Comparison of ENCODE assay signal across 1 cellular context in the genomic region with DNA sequence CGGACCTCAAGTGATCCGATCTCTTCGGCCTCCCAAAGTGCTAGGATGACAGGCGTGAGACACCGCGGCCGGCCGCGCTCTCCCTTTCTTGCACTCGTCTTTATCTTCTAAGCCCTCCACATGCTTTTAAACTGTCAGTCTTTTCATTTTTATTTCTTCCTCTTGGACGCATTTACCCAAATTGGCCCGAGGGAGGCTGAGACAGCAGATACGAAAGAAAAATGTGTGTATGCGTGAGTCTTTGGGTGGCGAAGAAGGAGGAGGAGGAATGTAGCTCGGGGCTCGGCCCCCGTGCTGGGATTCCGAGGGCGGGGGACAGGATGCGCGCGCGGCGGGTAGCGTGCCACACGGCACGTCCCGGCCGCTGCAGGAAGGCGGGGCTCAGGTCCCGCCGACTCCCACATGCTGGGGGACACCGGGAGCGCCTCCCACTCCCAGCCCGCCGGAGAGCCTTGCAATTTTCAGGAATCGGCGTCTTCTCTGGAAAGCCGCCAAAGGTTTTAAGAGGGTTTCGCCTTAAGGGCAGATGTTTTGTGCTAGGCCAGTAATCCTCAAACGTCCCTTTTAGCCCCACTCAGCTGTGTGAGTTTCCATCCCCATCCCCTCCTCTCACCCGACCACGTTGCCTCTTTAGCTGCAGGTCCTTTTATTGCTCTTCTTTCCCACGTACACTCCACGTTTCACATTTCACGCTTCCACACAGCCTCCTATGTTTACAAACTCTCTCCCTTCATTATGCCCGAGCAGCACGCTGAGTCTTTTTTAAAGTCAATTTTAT.
TF ChIP-seq lines count a peak whose summit lies in the region.

No MANE protein-coding gene starts in this region.

TF ChIP-seq in K562, 482 proteins besides CTCF, POLR2A, EP300 and RAD21 (continued from another document and continues in another):
- TF ChIP-seq, protein P1, sequence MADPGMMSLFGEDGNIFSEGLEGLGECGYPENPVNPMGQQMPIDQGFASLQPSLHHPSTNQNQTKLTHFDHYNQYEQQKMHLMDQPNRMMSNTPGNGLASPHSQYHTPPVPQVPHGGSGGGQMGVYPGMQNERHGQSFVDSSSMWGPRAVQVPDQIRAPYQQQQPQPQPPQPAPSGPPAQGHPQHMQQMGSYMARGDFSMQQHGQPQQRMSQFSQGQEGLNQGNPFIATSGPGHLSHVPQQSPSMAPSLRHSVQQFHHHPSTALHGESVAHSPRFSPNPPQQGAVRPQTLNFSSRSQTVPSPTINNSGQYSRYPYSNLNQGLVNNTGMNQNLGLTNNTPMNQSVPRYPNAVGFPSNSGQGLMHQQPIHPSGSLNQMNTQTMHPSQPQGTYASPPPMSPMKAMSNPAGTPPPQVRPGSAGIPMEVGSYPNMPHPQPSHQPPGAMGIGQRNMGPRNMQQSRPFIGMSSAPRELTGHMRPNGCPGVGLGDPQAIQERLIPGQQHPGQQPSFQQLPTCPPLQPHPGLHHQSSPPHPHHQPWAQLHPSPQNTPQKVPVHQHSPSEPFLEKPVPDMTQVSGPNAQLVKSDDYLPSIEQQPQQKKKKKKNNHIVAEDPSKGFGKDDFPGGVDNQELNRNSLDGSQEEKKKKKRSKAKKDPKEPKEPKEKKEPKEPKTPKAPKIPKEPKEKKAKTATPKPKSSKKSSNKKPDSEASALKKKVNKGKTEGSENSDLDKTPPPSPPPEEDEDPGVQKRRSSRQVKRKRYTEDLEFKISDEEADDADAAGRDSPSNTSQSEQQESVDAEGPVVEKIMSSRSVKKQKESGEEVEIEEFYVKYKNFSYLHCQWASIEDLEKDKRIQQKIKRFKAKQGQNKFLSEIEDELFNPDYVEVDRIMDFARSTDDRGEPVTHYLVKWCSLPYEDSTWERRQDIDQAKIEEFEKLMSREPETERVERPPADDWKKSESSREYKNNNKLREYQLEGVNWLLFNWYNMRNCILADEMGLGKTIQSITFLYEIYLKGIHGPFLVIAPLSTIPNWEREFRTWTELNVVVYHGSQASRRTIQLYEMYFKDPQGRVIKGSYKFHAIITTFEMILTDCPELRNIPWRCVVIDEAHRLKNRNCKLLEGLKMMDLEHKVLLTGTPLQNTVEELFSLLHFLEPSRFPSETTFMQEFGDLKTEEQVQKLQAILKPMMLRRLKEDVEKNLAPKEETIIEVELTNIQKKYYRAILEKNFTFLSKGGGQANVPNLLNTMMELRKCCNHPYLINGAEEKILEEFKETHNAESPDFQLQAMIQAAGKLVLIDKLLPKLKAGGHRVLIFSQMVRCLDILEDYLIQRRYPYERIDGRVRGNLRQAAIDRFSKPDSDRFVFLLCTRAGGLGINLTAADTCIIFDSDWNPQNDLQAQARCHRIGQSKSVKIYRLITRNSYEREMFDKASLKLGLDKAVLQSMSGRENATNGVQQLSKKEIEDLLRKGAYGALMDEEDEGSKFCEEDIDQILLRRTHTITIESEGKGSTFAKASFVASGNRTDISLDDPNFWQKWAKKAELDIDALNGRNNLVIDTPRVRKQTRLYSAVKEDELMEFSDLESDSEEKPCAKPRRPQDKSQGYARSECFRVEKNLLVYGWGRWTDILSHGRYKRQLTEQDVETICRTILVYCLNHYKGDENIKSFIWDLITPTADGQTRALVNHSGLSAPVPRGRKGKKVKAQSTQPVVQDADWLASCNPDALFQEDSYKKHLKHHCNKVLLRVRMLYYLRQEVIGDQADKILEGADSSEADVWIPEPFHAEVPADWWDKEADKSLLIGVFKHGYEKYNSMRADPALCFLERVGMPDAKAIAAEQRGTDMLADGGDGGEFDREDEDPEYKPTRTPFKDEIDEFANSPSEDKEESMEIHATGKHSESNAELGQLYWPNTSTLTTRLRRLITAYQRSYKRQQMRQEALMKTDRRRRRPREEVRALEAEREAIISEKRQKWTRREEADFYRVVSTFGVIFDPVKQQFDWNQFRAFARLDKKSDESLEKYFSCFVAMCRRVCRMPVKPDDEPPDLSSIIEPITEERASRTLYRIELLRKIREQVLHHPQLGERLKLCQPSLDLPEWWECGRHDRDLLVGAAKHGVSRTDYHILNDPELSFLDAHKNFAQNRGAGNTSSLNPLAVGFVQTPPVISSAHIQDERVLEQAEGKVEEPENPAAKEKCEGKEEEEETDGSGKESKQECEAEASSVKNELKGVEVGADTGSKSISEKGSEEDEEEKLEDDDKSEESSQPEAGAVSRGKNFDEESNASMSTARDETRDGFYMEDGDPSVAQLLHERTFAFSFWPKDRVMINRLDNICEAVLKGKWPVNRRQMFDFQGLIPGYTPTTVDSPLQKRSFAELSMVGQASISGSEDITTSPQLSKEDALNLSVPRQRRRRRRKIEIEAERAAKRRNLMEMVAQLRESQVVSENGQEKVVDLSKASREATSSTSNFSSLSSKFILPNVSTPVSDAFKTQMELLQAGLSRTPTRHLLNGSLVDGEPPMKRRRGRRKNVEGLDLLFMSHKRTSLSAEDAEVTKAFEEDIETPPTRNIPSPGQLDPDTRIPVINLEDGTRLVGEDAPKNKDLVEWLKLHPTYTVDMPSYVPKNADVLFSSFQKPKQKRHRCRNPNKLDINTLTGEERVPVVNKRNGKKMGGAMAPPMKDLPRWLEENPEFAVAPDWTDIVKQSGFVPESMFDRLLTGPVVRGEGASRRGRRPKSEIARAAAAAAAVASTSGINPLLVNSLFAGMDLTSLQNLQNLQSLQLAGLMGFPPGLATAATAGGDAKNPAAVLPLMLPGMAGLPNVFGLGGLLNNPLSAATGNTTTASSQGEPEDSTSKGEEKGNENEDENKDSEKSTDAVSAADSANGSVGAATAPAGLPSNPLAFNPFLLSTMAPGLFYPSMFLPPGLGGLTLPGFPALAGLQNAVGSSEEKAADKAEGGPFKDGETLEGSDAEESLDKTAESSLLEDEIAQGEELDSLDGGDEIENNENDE (IDR thresholded peaks at IDR 0.05; ENCODE audit: low read depth, low read length) = no peak
- TF ChIP-seq RBM39 (optimal IDR thresholded peaks at IDR 0.05; ENCODE audit: low read depth, low read length) (no peak), GABPB2 (CRISPR knock-in tag; conservative IDR thresholded peaks at IDR 0.05) (no peak), ELK1 (CRISPR knock-in tag; IDR thresholded peaks at IDR 0.05) (no peak), MGA (IDR thresholded peaks at IDR 0.05) (peak; percentile 94), XRCC3 (IDR thresholded peaks at IDR 0.05) (no peak), HDAC2 (IDR thresholded peaks at IDR 0.05) (no peak), MXI1 (IDR thresholded peaks at IDR 0.05; ENCODE audit: low read depth, low read length) (no peak), PTRF (tag; IDR thresholded peaks at IDR 0.05) (no peak), ZNF696 (CRISPR knock-in tag; conservative IDR thresholded peaks at IDR 0.05) (no peak), ZC3H8 (IDR thresholded peaks at IDR 0.05) (no peak), SMARCE1 (IDR thresholded peaks at IDR 0.05) (no peak), MXD1 (CRISPR knock-in tag; IDR thresholded peaks at IDR 0.05; ENCODE audit: borderline replicate concordance, poor library complexity, severe bottlenecking) (no peak), MTA3 (IDR thresholded peaks at IDR 0.05; ENCODE audit: borderline replicate concordance) (no peak)
- TF ChIP-seq, protein P2, sequence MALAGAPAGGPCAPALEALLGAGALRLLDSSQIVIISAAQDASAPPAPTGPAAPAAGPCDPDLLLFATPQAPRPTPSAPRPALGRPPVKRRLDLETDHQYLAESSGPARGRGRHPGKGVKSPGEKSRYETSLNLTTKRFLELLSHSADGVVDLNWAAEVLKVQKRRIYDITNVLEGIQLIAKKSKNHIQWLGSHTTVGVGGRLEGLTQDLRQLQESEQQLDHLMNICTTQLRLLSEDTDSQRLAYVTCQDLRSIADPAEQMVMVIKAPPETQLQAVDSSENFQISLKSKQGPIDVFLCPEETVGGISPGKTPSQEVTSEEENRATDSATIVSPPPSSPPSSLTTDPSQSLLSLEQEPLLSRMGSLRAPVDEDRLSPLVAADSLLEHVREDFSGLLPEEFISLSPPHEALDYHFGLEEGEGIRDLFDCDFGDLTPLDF (CRISPR knock-in tag; IDR thresholded peaks at IDR 0.05) = no peak
- TF ChIP-seq, protein P3, sequence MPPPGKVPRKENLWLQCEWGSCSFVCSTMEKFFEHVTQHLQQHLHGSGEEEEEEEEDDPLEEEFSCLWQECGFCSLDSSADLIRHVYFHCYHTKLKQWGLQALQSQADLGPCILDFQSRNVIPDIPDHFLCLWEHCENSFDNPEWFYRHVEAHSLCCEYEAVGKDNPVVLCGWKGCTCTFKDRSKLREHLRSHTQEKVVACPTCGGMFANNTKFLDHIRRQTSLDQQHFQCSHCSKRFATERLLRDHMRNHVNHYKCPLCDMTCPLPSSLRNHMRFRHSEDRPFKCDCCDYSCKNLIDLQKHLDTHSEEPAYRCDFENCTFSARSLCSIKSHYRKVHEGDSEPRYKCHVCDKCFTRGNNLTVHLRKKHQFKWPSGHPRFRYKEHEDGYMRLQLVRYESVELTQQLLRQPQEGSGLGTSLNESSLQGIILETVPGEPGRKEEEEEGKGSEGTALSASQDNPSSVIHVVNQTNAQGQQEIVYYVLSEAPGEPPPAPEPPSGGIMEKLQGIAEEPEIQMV (tag; conservative IDR thresholded peaks at IDR 0.05; ENCODE audit: low read depth) = no peak
- TF ChIP-seq, protein P4, sequence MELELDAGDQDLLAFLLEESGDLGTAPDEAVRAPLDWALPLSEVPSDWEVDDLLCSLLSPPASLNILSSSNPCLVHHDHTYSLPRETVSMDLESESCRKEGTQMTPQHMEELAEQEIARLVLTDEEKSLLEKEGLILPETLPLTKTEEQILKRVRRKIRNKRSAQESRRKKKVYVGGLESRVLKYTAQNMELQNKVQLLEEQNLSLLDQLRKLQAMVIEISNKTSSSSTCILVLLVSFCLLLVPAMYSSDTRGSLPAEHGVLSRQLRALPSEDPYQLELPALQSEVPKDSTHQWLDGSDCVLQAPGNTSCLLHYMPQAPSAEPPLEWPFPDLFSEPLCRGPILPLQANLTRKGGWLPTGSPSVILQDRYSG (tag; conservative IDR thresholded peaks at IDR 0.05; ENCODE audit: low read depth) = no peak
